In the genomic region with DNA sequence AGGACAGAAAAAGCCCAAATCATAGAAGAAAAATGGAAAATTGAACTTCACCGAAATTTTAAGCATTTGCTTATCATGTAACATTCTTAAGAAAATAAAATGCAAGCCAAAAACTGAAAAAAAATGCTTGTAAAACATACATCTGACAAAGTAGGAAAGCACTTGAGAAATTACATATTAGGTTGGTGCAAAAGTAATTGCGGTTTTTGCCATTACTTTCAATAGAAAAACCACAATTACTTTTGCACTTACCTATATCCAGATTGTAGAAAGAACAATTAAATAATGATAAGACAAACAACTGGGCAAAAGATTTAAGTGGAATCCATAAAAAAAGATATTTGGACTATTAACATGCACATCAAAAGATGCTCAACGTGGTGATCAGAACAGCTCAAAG, we compare ENCODE assay signal across 10 cellular contexts.
"Had no signal": no experiment of that assay in that cellular context is flagged by ENCODE, and none has a peak within 500 bp of the region (broad histone marks: within the 10 kb centered on the region; RNA-seq: fewer than 3 reads in every experiment).

No MANE protein-coding gene starts in this region.

- H3K4me2 ChIP-seq: GM23338 had no signal

- ATAC-seq: GM23338, K562 had no signal

- H3K4me3 ChIP-seq: GM23338, K562 had no signal

- H3K4me1 Mint-ChIP-seq: GM23338, H9 had no signal

- DNase-seq: H9, HCEC 1CT, HFFc6, IMR-90, KG1 had no signal

- FAIRE-seq: H1, H54, K562 had no signal

- H3K27ac Mint-ChIP-seq: GM23338, H9, HFFc6 had no signal

- H3K27ac ChIP-seq: HL-60 had no signal

- H2AFZ ChIP-seq: GM23338 had no signal

- H3K4me3 Mint-ChIP-seq: GM23338, H9, HFFc6 had no signal
